20 cellular contexts compared by ENCODE assay signal in genomic region chr17:82252511-82253178, GRCh38. TPM values are rescaled to one million over a fixed set of nuclear protein-coding genes. Genes with fewer than 3 reads are reported as not detected.
A peak's percentile ranks its signal among the peaks of the same experiment; 100 is the strongest.
DNase-seq lines count a peak whose midpoint lies in the region; ATAC-seq, FAIRE-seq and TF ChIP-seq lines count a peak whose summit lies in the region.
"Had no signal": no experiment of that assay in that cellular context is flagged by ENCODE, and none has a peak within 500 bp of the region (broad histone marks: within the 10 kb centered on the region; RNA-seq: fewer than 3 reads in every experiment).

No MANE protein-coding gene starts in this region.

- CTCF ChIA-PET in CD4-positive, alpha-beta T cell (lab: Charles Lee): no interaction called here
- CTCF ChIA-PET in Caco-2 (lab: Charles Lee) (no interaction called here), K562 (lab: Yijun Ruan, JAX; ENCODE audit: low intra/inter-chr PET ratio) (no interaction called here)

- TF ChIP-seq EP300 in K562 (IDR thresholded peaks at IDR 0.05; ENCODE audit: low read length): no peak

- H3K36me3 Mint-ChIP-seq in CD4-positive, alpha-beta T cell (ENCODE audit: low read depth): peaks cover 72% of the 10 kb centered on the region
- peaks cover 85% of the 10 kb centered on the region for H3K36me3 Mint-ChIP-seq in Caco-2 (ENCODE audit: insufficient read depth, unreplicated experiment)
- H3K36me3 Mint-ChIP-seq in nephron progenitor cell (ENCODE audit: low read depth): peaks cover 73% of the 10 kb centered on the region

- H3K9me3 ChIP-seq in CD4-positive, alpha-beta T cell (ENCODE audit: control insufficient read depth, low read length): no peaks in the 10 kb centered on the region
- H3K9me3 ChIP-seq in Caco-2 (no peaks in the 10 kb centered on the region; the same call in 1 of the 2 replicates), K562 (replicated peaks; ENCODE audit: control insufficient read depth, insufficient read depth, low read depth, low read length) (no peaks in the 10 kb centered on the region)
- H3K9me3 ChIP-seq: esophagus muscularis mucosa, SJCRH30 had no signal

- peaks cover 52% of the 10 kb centered on the region for H3K79me2 ChIP-seq in K562 (ENCODE audit: control insufficient read depth, insufficient read depth, low read length)

- H3K36me3 ChIP-seq in Caco-2 (ENCODE audit: control insufficient read depth, insufficient read depth, low read length) (peaks cover 21% of the 10 kb centered on the region), K562 (ENCODE audit: control insufficient read depth, insufficient read depth, low read length) (peaks cover 89% of the 10 kb centered on the region)

- H3K9ac ChIP-seq in K562 (ENCODE audit: insufficient read depth in 1 of 2, low read depth in 2 of 2, low read length in 2 of 2): no peak overlapping the region; a peak in 1 of 4 replicates
- H3K9ac ChIP-seq: GM23248 had no signal

- WGBS in K562 (ENCODE audit: insufficient coverage, low coverage, missing lambda C conversion rate): 97% methylated on average over 25 of the region's 28 CpGs

- TSS peak; percentile 7 for BruUV-seq in Caco-2 (replicated peaks; lab: Mats Ljungman, UMichigan)
- no TSS peak for BruUV-seq in K562 (replicated peaks; lab: Mats Ljungman, UMichigan)

- peak overlapping the region; percentile 38 for H3K4me3 Mint-ChIP-seq in CD4-positive, alpha-beta T cell
- no peak overlapping the region for H3K4me3 Mint-ChIP-seq in Caco-2 (ENCODE audit: unreplicated experiment)
- no peak overlapping the region for H3K4me3 Mint-ChIP-seq in nephron progenitor cell
- H3K4me3 Mint-ChIP-seq: dendritic cell treated with granulocyte-macrophage colony-stimulating factor and Interleukin-4, amounts not matched to agents 40 ng/mL and 50 ng/mL, for 4 days had no signal

- no peak overlapping the region for H3K27ac ChIP-seq in CD4-positive, alpha-beta T cell (ENCODE audit: low read depth, low read length)
- no peak overlapping the region for H3K27ac ChIP-seq in K562 (ENCODE audit: extremely low read depth, low read depth, low read length)
- H3K27ac ChIP-seq: GM23248, SJCRH30 had no signal

- in situ Hi-C loops in K562 (cut with MboI): no loop called here

- no peaks in the 10 kb centered on the region for H3K4me1 ChIP-seq in Caco-2
- H3K4me1 ChIP-seq in K562 (replicated peaks in 1 of 2; ENCODE audit: control insufficient read depth in 2 of 2, insufficient read depth in 2 of 2, low read length in 2 of 2): peaks cover 0 to 9% of the 10 kb centered on the region in 2 experiments; a peak in 1 of 5 replicates
- H3K4me1 ChIP-seq: SJCRH30 had no signal

- no peak for TF ChIP-seq RAD21 in K562 (CRISPR knock-in tag; conservative IDR thresholded peaks at IDR 0.05 in 1 of 2, IDR thresholded peaks at IDR 0.05 in 1 of 2)

- peak overlapping the region; percentile 36 for H3K27ac Mint-ChIP-seq in CD4-positive, alpha-beta T cell
- H3K27ac Mint-ChIP-seq in Caco-2 (ENCODE audit: unreplicated experiment): peak overlapping the region; percentile 76
- H3K27ac Mint-ChIP-seq in nephron progenitor cell: peak overlapping the region; percentile 78
- H3K27ac Mint-ChIP-seq: dendritic cell treated with granulocyte-macrophage colony-stimulating factor and Interleukin-4, amounts not matched to agents 40 ng/mL and 50 ng/mL, for 4 days had no signal

- H2AFZ ChIP-seq in K562 (ENCODE audit: low read depth, low read length): no peak overlapping the region
- H2AFZ ChIP-seq: GM23248 had no signal

- H3K9me1 ChIP-seq in K562 (ENCODE audit: control insufficient read depth, insufficient read depth, low read length): no peaks in the 10 kb centered on the region

- H3K27me3 ChIP-seq in CD4-positive, alpha-beta T cell (ENCODE audit: control insufficient read depth, insufficient read depth, low read length): no peaks in the 10 kb centered on the region
- H3K27me3 ChIP-seq in Caco-2 (replicated peaks; ENCODE audit: control insufficient read depth, insufficient read depth, low read length) (no peaks in the 10 kb centered on the region), K562 (ENCODE audit: control insufficient read depth in 2 of 2, insufficient read depth in 2 of 2, low read length in 2 of 2) (no peaks in the 10 kb centered on the region)
- H3K27me3 ChIP-seq: esophagus muscularis mucosa, SJCRH30 had no signal

- DNase-seq in CD4-positive, alpha-beta T cell: no peak
- DNase-seq in Caco-2 (no peak), K562 (ENCODE audit: extremely low read depth in 1 of 4, low spot score in 3 of 4) (no peak), nephron progenitor cell (no peak)
- DNase-seq: activated effector memory CD4-positive, alpha-beta T cell treated with anti-CD3 and anti-CD28 coated beads, Interleukin-2, amount 50 U/mL, for 16 hours; GM23248; NCI-H1436 treated with DMSO at 0.1 percent for 48 hours; NCI-H2171 treated with DMSO at 0.1 percent for 48 hours; NCI-H774; OCI-M1; SJCRH30; stimulated activated CD4-positive, alpha-beta T cell treated with anti-CD3 and anti-CD28 coated beads, Interleukin-4, amount 100 ng/mL, for 4 hours; T-helper 9 cell had no signal

- no peak for FAIRE-seq in K562 (lab: Jason Lieb, UNC)
- FAIRE-seq: G401.6 had no signal

- peaks cover 20% of the 10 kb centered on the region for H3K4me1 Mint-ChIP-seq in CD4-positive, alpha-beta T cell (ENCODE audit: low read depth)
- peaks cover 5% of the 10 kb centered on the region for H3K4me1 Mint-ChIP-seq in Caco-2 (ENCODE audit: low read depth, unreplicated experiment)
- H3K4me1 Mint-ChIP-seq in nephron progenitor cell: no peaks in the 10 kb centered on the region

- H3K4me3 ChIP-seq in Caco-2 (ENCODE audit: low read depth, low read length): no peak overlapping the region
- H3K4me3 ChIP-seq in K562: no peak overlapping the region
- H3K4me3 ChIP-seq: esophagus muscularis mucosa, GM23248, SJCRH30 had no signal

- POLR2A ChIA-PET in CD4-positive, alpha-beta T cell (lab: Charles Lee): interaction anchor here (0.5 kb wide), 1 partner anchor 114 kb away, joined by 5 read pairs; no protein-coding TSS in a partner anchor
- POLR2A ChIA-PET in Caco-2 (lab: Charles Lee) (no interaction called here), K562 (lab: Yijun Ruan, JAX) (interaction anchor here (1.1 to 1.2 kb wide), 2 partner anchors 11 to 17 kb away, joined by 3 to 4 read pairs; no protein-coding TSS in a partner anchor)

- no peaks in the 10 kb centered on the region for H4K20me1 ChIP-seq in K562 (replicated peaks; ENCODE audit: control insufficient read depth, insufficient read depth, low read length)

- intact Hi-C loops in CD4-positive, alpha-beta T cell (cut with DNase I, micrococcal nuclease): no loop called here
- intact Hi-C loops in Caco-2 (cut with micrococcal nuclease; ENCODE audit: unreplicated experiment): no loop called here
- intact Hi-C loops in K562 (cut with micrococcal nuclease): no loop called here

- no peaks in the 10 kb centered on the region for H3K9me3 Mint-ChIP-seq in CD4-positive, alpha-beta T cell
- H3K9me3 Mint-ChIP-seq in Caco-2 (ENCODE audit: unreplicated experiment) (no peaks in the 10 kb centered on the region), nephron progenitor cell (no peaks in the 10 kb centered on the region)
- H3K9me3 Mint-ChIP-seq: dendritic cell treated with granulocyte-macrophage colony-stimulating factor and Interleukin-4, amounts not matched to agents 40 ng/mL and 50 ng/mL, for 4 days had no signal

- TF ChIP-seq POLR2A in K562 (conservative IDR thresholded peaks at IDR 0.05): no peak

- H3K27me3 Mint-ChIP-seq in CD4-positive, alpha-beta T cell: no peaks in the 10 kb centered on the region
- H3K27me3 Mint-ChIP-seq in Caco-2 (ENCODE audit: insufficient read depth, unreplicated experiment) (no peaks in the 10 kb centered on the region), nephron progenitor cell (ENCODE audit: low read depth, poor library complexity) (peaks cover under 1% of the 10 kb centered on the region)
- H3K27me3 Mint-ChIP-seq: dendritic cell treated with granulocyte-macrophage colony-stimulating factor and Interleukin-4, amounts not matched to agents 40 ng/mL and 50 ng/mL, for 4 days had no signal

- H3K4me2 ChIP-seq in K562 (ENCODE audit: insufficient read depth, low read length): no peak overlapping the region

- no peak for ATAC-seq in CD4-positive, alpha-beta T cell (ENCODE audit: poor library complexity)
- ATAC-seq in K562: no peak
- ATAC-seq in GM19035 (IDR thresholded peaks at IDR 0.05; ENCODE audit: unreplicated experiment): no peak
- ATAC-seq in GM19351 (IDR thresholded peaks at IDR 0.05; ENCODE audit: unreplicated experiment): no peak
- ATAC-seq in HG03439 (IDR thresholded peaks at IDR 0.05; ENCODE audit: unreplicated experiment): no peak
- ATAC-seq: activated CD4-positive, CD25-positive, alpha-beta regulatory T cell treated with anti-CD3 and anti-CD28 coated beads, Interleukin-2, amount 50 U/mL, for 24 hours had no signal

- no peak for TF ChIP-seq CTCF in CD4-positive, alpha-beta T cell (IDR thresholded peaks at IDR 0.05)
- no peak for TF ChIP-seq CTCF in Caco-2 (IDR thresholded peaks at IDR 0.05; ENCODE audit: insufficient read depth in 1 of 2, low read depth in 1 of 2, low read length in 1 of 2, severe bottlenecking in 1 of 2, unreplicated experiment in 1 of 2)
- no peak for TF ChIP-seq CTCF in K562 (IDR thresholded peaks at IDR 0.05 in 2 of 3, conservative IDR thresholded peaks at IDR 0.05 in 1 of 3; ENCODE audit: insufficient read depth in 2 of 3, low read depth in 1 of 3, low read length in 3 of 3)
- no peak for TF ChIP-seq CTCF in nephron progenitor cell (IDR thresholded peaks at IDR 0.05)

RNA-seq across cellular contexts. Expression of gene CSNK1D, which starts 20.9 kb away (rescaled TPM):
- total RNA-seq in CD4-positive, alpha-beta T cell: 100 to 1,000 TPM; 277 to 286 TPM
- total RNA-seq in Caco-2 (2022) (196 TPM in 2 replicates), K562 (2014; rRNA removed) (26.1 and 39.0 TPM in 2 replicates), K562 (2014; rRNA removed; fragmentation: Illumina TruSeq; extraction: Trizol) (35.9 and 41.3 TPM in 2 replicates), K562 (2015; rRNA removed; fragmentation: Illumina TruSeq; extraction: Trizol) (35.7 and 36.6 TPM in 2 replicates), K562 (2021) (95.3 and 114 TPM in 2 replicates)
- 268 and 441 TPM in 2 replicates for total RNA-seq in K562 (2011; cell fraction: chromatin; rRNA removed; ENCODE audit: low replicate concordance)
- 196 and 213 TPM in 2 replicates for total RNA-seq in K562 (2011; cell fraction: nucleolus; rRNA removed)
- 179 and 187 TPM in 2 replicates for total RNA-seq in K562 (2011; cell fraction: nucleoplasm; rRNA removed)
- polyA plus RNA-seq in K562 (2011; rRNA removed) (82.8 and 96.8 TPM in 2 replicates), K562 (2014; fragmentation: Illumina TruSeq; extraction: Trizol) (123 and 133 TPM in 2 replicates), K562 (2014; fragmentation: Nextera tagmentation; extraction: Ambion mirVana) (1 to 10 TPM; 6.5 to 7.4 TPM), K562 (2014; rRNA removed) (81.0 and 90.3 TPM in 2 replicates)
- 51.5 and 60.4 TPM in 2 replicates for polyA plus RNA-seq in K562 (2011; cell fraction: cytosol; rRNA removed)
- 306 and 488 TPM in 2 replicates for polyA plus RNA-seq in K562 (2011; cell fraction: nucleus; rRNA removed)
- 102 and 106 TPM in 2 replicates for polyA plus RNA-seq in K562 (2012)
- 56.2 and 74.7 TPM in 2 replicates for polyA minus RNA-seq in K562 (2011; rRNA and poly(A)+ RNA removed)
- polyA minus RNA-seq in K562 (2011; cell fraction: cytosol; rRNA and poly(A)+ RNA removed): 45.7 and 51.3 TPM in 2 replicates
- 71.1 and 74.9 TPM in 2 replicates for polyA minus RNA-seq in K562 (2011; cell fraction: nucleus; rRNA and poly(A)+ RNA removed)

RNA-seq across cellular contexts. Expression of gene SLC16A3, which starts 23.8 kb away (rescaled TPM):
- 10 to 100 TPM; 93.4 to 99.0 TPM for total RNA-seq in CD4-positive, alpha-beta T cell
- total RNA-seq in Caco-2 (2022) (13.1 and 13.7 TPM in 2 replicates), K562 (2014; rRNA removed) (1.8 and 2.5 TPM in 2 replicates), K562 (2014; rRNA removed; fragmentation: Illumina TruSeq; extraction: Trizol) (0.11 and 0.13 TPM in 2 replicates), K562 (2015; rRNA removed; fragmentation: Illumina TruSeq; extraction: Trizol) (1.0 and 1.2 TPM in 2 replicates), K562 (2021) (2.9 and 5.4 TPM in 2 replicates)
- total RNA-seq in K562 (2011; cell fraction: chromatin; rRNA removed; ENCODE audit: low replicate concordance): 2.9 and 6.6 TPM in 2 replicates
- total RNA-seq in K562 (2011; cell fraction: nucleolus; rRNA removed): 10.0 and 10.5 TPM in 2 replicates
- total RNA-seq in K562 (2011; cell fraction: nucleoplasm; rRNA removed): 4.4 and 5.7 TPM in 2 replicates
- polyA plus RNA-seq in K562 (2011; rRNA removed) (3.7 and 8.3 TPM in 2 replicates), K562 (2014; fragmentation: Illumina TruSeq; extraction: Trizol) (0.58 and 0.78 TPM in 2 replicates), K562 (2014; fragmentation: Nextera tagmentation; extraction: Ambion mirVana) (not detected), K562 (2014; rRNA removed) (0.81 and 1.9 TPM in 2 replicates)
- polyA plus RNA-seq in K562 (2011; cell fraction: cytosol; rRNA removed): 9.7 and 12.8 TPM in 2 replicates
- 9.1 and 10.2 TPM in 2 replicates for polyA plus RNA-seq in K562 (2011; cell fraction: nucleus; rRNA removed)
- polyA plus RNA-seq in K562 (2012): 4.9 and 9.3 TPM in 2 replicates
- 2.9 and 3.7 TPM in 2 replicates for polyA minus RNA-seq in K562 (2011; rRNA and poly(A)+ RNA removed)
- polyA minus RNA-seq in K562 (2011; cell fraction: cytosol; rRNA and poly(A)+ RNA removed): 7.0 and 15.5 TPM in 2 replicates
- polyA minus RNA-seq in K562 (2011; cell fraction: nucleus; rRNA and poly(A)+ RNA removed): 4.8 and 6.9 TPM in 2 replicates

RNA-seq across cellular contexts. Expression of gene CCDC57, which starts 40.0 kb away (rescaled TPM):
- total RNA-seq in CD4-positive, alpha-beta T cell: 100 to 1,000 TPM; 129 to 135 TPM
- total RNA-seq in Caco-2 (2022) (31.0 and 32.2 TPM in 2 replicates), K562 (2014; rRNA removed) (13.6 and 19.0 TPM in 2 replicates), K562 (2014; rRNA removed; fragmentation: Illumina TruSeq; extraction: Trizol) (10.7 TPM in 2 replicates), K562 (2015; rRNA removed; fragmentation: Illumina TruSeq; extraction: Trizol) (17.1 and 18.1 TPM in 2 replicates), K562 (2021) (33.8 and 36.0 TPM in 2 replicates)
- 238 and 466 TPM in 2 replicates for total RNA-seq in K562 (2011; cell fraction: chromatin; rRNA removed; ENCODE audit: low replicate concordance)
- 176 and 211 TPM in 2 replicates for total RNA-seq in K562 (2011; cell fraction: nucleolus; rRNA removed)
- 135 and 163 TPM in 2 replicates for total RNA-seq in K562 (2011; cell fraction: nucleoplasm; rRNA removed)
- polyA plus RNA-seq in K562 (2011; rRNA removed) (26.3 and 31.1 TPM in 2 replicates), K562 (2014; fragmentation: Illumina TruSeq; extraction: Trizol) (12.9 and 19.9 TPM in 2 replicates), K562 (2014; fragmentation: Nextera tagmentation; extraction: Ambion mirVana) (1 to 10 TPM in 1 of 2 experiments, under 1 TPM in 1; 0.83 to 1.1 TPM), K562 (2014; rRNA removed) (34.8 and 36.2 TPM in 2 replicates)
- 15.4 and 18.8 TPM in 2 replicates for polyA plus RNA-seq in K562 (2011; cell fraction: cytosol; rRNA removed)
- 146 and 224 TPM in 2 replicates for polyA plus RNA-seq in K562 (2011; cell fraction: nucleus; rRNA removed)
- polyA plus RNA-seq in K562 (2012): 20.1 and 38.4 TPM in 2 replicates
- 15.9 and 16.8 TPM in 2 replicates for polyA minus RNA-seq in K562 (2011; rRNA and poly(A)+ RNA removed)
- polyA minus RNA-seq in K562 (2011; cell fraction: cytosol; rRNA and poly(A)+ RNA removed): 12.2 and 13.1 TPM in 2 replicates
- 47.4 and 49.1 TPM in 2 replicates for polyA minus RNA-seq in K562 (2011; cell fraction: nucleus; rRNA and poly(A)+ RNA removed)
